Comparison of ENCODE assay signal across 13 cellular contexts in genomic region chr3:42099020-42099765, GRCh38. TPM values are rescaled to one million over a fixed set of nuclear protein-coding genes. Genes with fewer than 3 reads are reported as not detected.
A peak's percentile ranks its signal among the peaks of the same experiment; 100 is the strongest.
DNase-seq lines count a peak whose midpoint lies in the region; ATAC-seq and TF ChIP-seq lines count a peak whose summit lies in the region.
"Had no signal": no experiment of that assay in that cellular context is flagged by ENCODE, and none has a peak within 500 bp of the region (broad histone marks: within the 10 kb centered on the region; RNA-seq: fewer than 3 reads in every experiment).

No MANE protein-coding gene starts in this region.

- H3K36me3 ChIP-seq in heart right ventricle (peaks cover 0 to 25% (median 4%) of the 10 kb centered on the region in 9 donors), skeletal muscle tissue (ENCODE audit: control insufficient read depth in 3 of 3, insufficient read depth in 3 of 3, low read length in 3 of 3) (peaks cover 0 to 5% (median 5%) of the 10 kb centered on the region in 3 donors)
- H3K36me3 ChIP-seq: ascending aorta had no signal

- H3K4me1 Mint-ChIP-seq in T-helper 17 cell = peaks cover 20% of the 10 kb centered on the region
- peaks cover 40% of the 10 kb centered on the region for H3K4me1 Mint-ChIP-seq in activated T-helper 2 cell treated with anti-CD3 and anti-CD28 coated beads, Interferon-gamma antibody, Interleukin-2, Interleukin-4, amounts not matched to agents 10 μg/mL and 5 μg/mL and 100 μg/mL, durations not matched to agents 14 hours and 24 hours and 36 hours (ENCODE audit: low read depth)

- TF ChIP-seq CTCF in heart right ventricle (IDR thresholded peaks at IDR 0.05) = no peak

- DNase-seq in T-helper 17 cell (no peak), heart right ventricle (peak; percentile 23 to 24), KBM-7 (no peak), putamen (ENCODE audit: low spot score) (no peak)
- no peak for DNase-seq in activated T-helper 2 cell treated with anti-CD3 and anti-CD28 coated beads, Interferon-gamma antibody, Interleukin-2, Interleukin-4, amounts not matched to agents 10 μg/mL and 5 μg/mL and 100 μg/mL, durations not matched to agents 14 hours and 24 hours and 36 hours (ENCODE audit: low spot score)
- DNase-seq: NCI-H2081 treated with DMSO at 0.1 percent for 48 hours had no signal

- ATAC-seq in GM21390 (IDR thresholded peaks at IDR 0.05; ENCODE audit: unreplicated experiment) = peak; percentile 22
- no peak for ATAC-seq in T-helper 17 cell
- ATAC-seq in heart right ventricle = peak in 6 of 8 donors; percentile 6 to 43 (median 17)
- ATAC-seq in GM21367 (IDR thresholded peaks at IDR 0.05; ENCODE audit: unreplicated experiment) = no peak

- H3K27ac ChIP-seq in heart right ventricle (peak overlapping the region; percentile 23 to 84 (median 57)), skeletal muscle tissue (ENCODE audit: low read depth, low read length) (peak overlapping the region; percentile 37)
- H3K27ac ChIP-seq: C4-2B, parathyroid adenoma had no signal

- no peaks in the 10 kb centered on the region for H3K36me3 Mint-ChIP-seq in T-helper 17 cell (ENCODE audit: low read depth)
- peaks cover 26% of the 10 kb centered on the region for H3K36me3 Mint-ChIP-seq in activated T-helper 2 cell treated with anti-CD3 and anti-CD28 coated beads, Interferon-gamma antibody, Interleukin-2, Interleukin-4, amounts not matched to agents 10 μg/mL and 5 μg/mL and 100 μg/mL, durations not matched to agents 14 hours and 24 hours and 36 hours (ENCODE audit: low read depth)

- H3K4me3 ChIP-seq in heart right ventricle (peak overlapping the region in 1 of 10 donors; percentile 5), skeletal muscle tissue (ENCODE audit: low read length in 3 of 3) (no peak overlapping the region)
- H3K4me3 ChIP-seq: ascending aorta had no signal

- 43 to 45% methylated on average over 19 of the region's 19 CpGs for WGBS in heart right ventricle, 2 donors

- H3K4me1 ChIP-seq in heart right ventricle = peaks cover 26 to 92% (median 74%) of the 10 kb centered on the region in 9 donors
- H3K4me1 ChIP-seq in skeletal muscle tissue (ENCODE audit: control insufficient read depth in 3 of 3, insufficient read depth in 3 of 3, low read length in 3 of 3) = peaks cover 46 to 57% (median 56%) of the 10 kb centered on the region in 3 donors

- peak overlapping the region; percentile 43 for H3K27ac Mint-ChIP-seq in T-helper 17 cell
- no peak overlapping the region for H3K27ac Mint-ChIP-seq in activated T-helper 2 cell treated with anti-CD3 and anti-CD28 coated beads, Interferon-gamma antibody, Interleukin-2, Interleukin-4, amounts not matched to agents 10 μg/mL and 5 μg/mL and 100 μg/mL, durations not matched to agents 14 hours and 24 hours and 36 hours

- intact Hi-C loops in heart right ventricle (cut with DNase I) = loop anchor here (1.0 to 5.0 kb wide), 14 partner anchors 32 to 205 kb away; partner anchors contain the start of gene ULK4 (in 3 of the 10)
- intact Hi-C loops in activated T-helper 2 cell treated with anti-CD3 and anti-CD28 coated beads, Interferon-gamma antibody, Interleukin-2, Interleukin-4, amounts not matched to agents 10 μg/mL and 5 μg/mL and 100 μg/mL, durations not matched to agents 14 hours and 24 hours and 36 hours (cut with micrococcal nuclease) = loop anchor here (1.0 to 10.0 kb wide), 4 partner anchors 205 to 1764 kb away; partner anchors contain the start of gene RPL14

- H3K27me3 ChIP-seq in heart right ventricle (no peaks in the 10 kb centered on the region), skeletal muscle tissue (ENCODE audit: control insufficient read depth in 3 of 3, insufficient read depth in 3 of 3, low read length in 3 of 3) (no peaks in the 10 kb centered on the region)
- H3K27me3 ChIP-seq: ascending aorta had no signal

- H3K9me3 Mint-ChIP-seq in activated T-helper 2 cell treated with anti-CD3 and anti-CD28 coated beads, Interferon-gamma antibody, Interleukin-2, Interleukin-4, amounts not matched to agents 10 μg/mL and 5 μg/mL and 100 μg/mL, durations not matched to agents 14 hours and 24 hours and 36 hours = no peaks in the 10 kb centered on the region

- H3K27me3 Mint-ChIP-seq in T-helper 17 cell = no peaks in the 10 kb centered on the region
- H3K27me3 Mint-ChIP-seq in activated T-helper 2 cell treated with anti-CD3 and anti-CD28 coated beads, Interferon-gamma antibody, Interleukin-2, Interleukin-4, amounts not matched to agents 10 μg/mL and 5 μg/mL and 100 μg/mL, durations not matched to agents 14 hours and 24 hours and 36 hours (ENCODE audit: low read depth) = no peaks in the 10 kb centered on the region

- H3K4me3 Mint-ChIP-seq in T-helper 17 cell = no peak overlapping the region
- no peak overlapping the region for H3K4me3 Mint-ChIP-seq in activated T-helper 2 cell treated with anti-CD3 and anti-CD28 coated beads, Interferon-gamma antibody, Interleukin-2, Interleukin-4, amounts not matched to agents 10 μg/mL and 5 μg/mL and 100 μg/mL, durations not matched to agents 14 hours and 24 hours and 36 hours (ENCODE audit: low read depth)
- H3K4me3 Mint-ChIP-seq: endodermal cell had no signal

- in situ Hi-C loops in KBM-7 (cut with MboI; ENCODE audit: low pct_unique_long_range_greater_than_20kb, low sequenced_read_pairs) = no loop called here

- H3K9ac ChIP-seq in skeletal muscle tissue (ENCODE audit: low read depth in 1 of 3, low read length in 3 of 3) = peak overlapping the region in 1 of 3 donors; percentile 73
- H3K9ac ChIP-seq: parathyroid adenoma had no signal

- H3K9me3 ChIP-seq in T-helper 17 cell (ENCODE audit: control insufficient read depth, low read length, poor library complexity, severe bottlenecking) (no peaks in the 10 kb centered on the region), heart right ventricle (no peaks in the 10 kb centered on the region), skeletal muscle tissue (ENCODE audit: control insufficient read depth in 3 of 3, low read length in 3 of 3) (no peaks in the 10 kb centered on the region)
- H3K9me3 ChIP-seq: ascending aorta had no signal

RNA-seq across cellular contexts. Expression of gene TRAK1, which starts 8.0 kb away (rescaled TPM):
- total RNA-seq in T-helper 17 cell (10 to 100 TPM; 22.6 to 23.8 TPM), heart right ventricle (100 to 1,000 TPM; 182 to 423 (median 320) TPM), skeletal muscle tissue (57.9 TPM)
- 10 to 100 TPM; 35.5 to 41.2 TPM for polyA plus RNA-seq in heart right ventricle
- 37.8 and 40.9 TPM in 2 replicates for total RNA-seq in activated T-helper 2 cell treated with anti-CD3 and anti-CD28 coated beads, Interferon-gamma antibody, Interleukin-2, Interleukin-4, amounts not matched to agents 10 μg/mL and 5 μg/mL and 100 μg/mL, durations not matched to agents 14 hours and 24 hours and 36 hours

Comparison
In these comparisons a context has a peak if more than half of its experiments do, and no peak if none do; other contexts are left out.
1. ATAC-seq: peak in GM21390 (single experiment) and heart right ventricle (6 of 8); none in T-helper 17 cell (single experiment) and GM21367 (single experiment).
2. DNase-seq: peak in heart right ventricle (2 of 2); none in T-helper 17 cell (0 of 3), activated T-helper 2 cell treated with anti-CD3 and anti-CD28 coated beads, Interferon-gamma antibody, Interleukin-2, Interleukin-4, amounts not matched to agents 10 μg/mL and 5 μg/mL and 100 μg/mL, durations not matched to agents 14 hours and 24 hours and 36 hours (single experiment), KBM-7 (single experiment) and putamen (single experiment).